Comparison of ENCODE assay signal across 28 cellular contexts in genomic region chr16:17144431-17144830, GRCh38.
"Had no signal": no experiment of that assay in that cellular context is flagged by ENCODE, and none has a peak within 500 bp of the region (broad histone marks: within the 10 kb centered on the region; RNA-seq: fewer than 3 reads in every experiment).

No MANE protein-coding gene starts in this region.

- ATAC-seq: naive thymus-derived CD8-positive, alpha-beta T cell; natural killer cell treated with Interleukin-12 subunit alpha and Interleukin-12 subunit beta and Interleukin-15 and Interleukin-18, amount 100 ng/mL, for 72 hours; psoas muscle; right cardiac atrium; right lobe of liver; stimulated activated naive B cell treated with anti-CD40 and anti-IgM and Interleukin-4, amounts not matched to agents 10 μg/mL and 1 μg/mL and 100 μg/mL, for 72 hours; upper lobe of right lung had no signal

- H3K27me3 ChIP-seq: neural progenitor cell, ovary, right lobe of liver, sigmoid colon, stomach, thyroid gland, tibial nerve, upper lobe of right lung, uterus had no signal

- H3K9ac ChIP-seq: neural progenitor cell, parathyroid adenoma had no signal

- DNase-seq: naive thymus-derived CD8-positive, alpha-beta T cell; occipital lobe; ovary; posterior cingulate gyrus; psoas muscle; right cardiac atrium; right lobe of liver; sigmoid colon; small intestine; stimulated activated CD4-positive, alpha-beta T cell treated with anti-CD3 and anti-CD28 coated beads, Interleukin-15, amount 100 ng/mL, for 24 hours; stimulated activated CD4-positive, alpha-beta T cell treated with anti-CD3 and anti-CD28 coated beads, Interleukin-2, amount 100 ng/mL, for 24 hours; stimulated activated CD4-positive, alpha-beta T cell treated with anti-CD3 and anti-CD28 coated beads, Interleukin-2, amount 100 ng/mL, for 48 hours; stimulated activated CD4-positive, alpha-beta T cell treated with anti-CD3 and anti-CD28 coated beads, Interleukin-4, amount 100 ng/mL, for 24 hours; stimulated activated naive B cell treated with anti-CD40 and anti-IgM and Interleukin-4, amounts not matched to agents 10 μg/mL and 1 μg/mL and 100 μg/mL, for 72 hours; stimulated activated naive CD4-positive, alpha-beta T cell treated with Interleukin-2 at 50 U/mL for 16 hours; stomach; thyroid gland; trophoblast cell; upper lobe of right lung; uterus had no signal

- H3K4me2 ChIP-seq: neural progenitor cell had no signal

- H3K4me1 Mint-ChIP-seq: neural progenitor cell; stimulated activated effector memory CD8-positive, alpha-beta T cell treated with anti-CD3 and anti-CD28 coated beads, Interleukin-12 subunit alpha, Interleukin-12 subunit beta, amount 100 ng/mL, for 72 hours had no signal

- H3K4me1 ChIP-seq: neural progenitor cell, parathyroid adenoma, psoas muscle, right lobe of liver, sigmoid colon, stomach, thyroid gland, tibial nerve, upper lobe of right lung, uterus had no signal

- H3K36me3 Mint-ChIP-seq: natural killer cell treated with Interleukin-12 subunit alpha and Interleukin-12 subunit beta and Interleukin-15 and Interleukin-18, amount 100 ng/mL, for 72 hours had no signal

- H3K4me3 ChIP-seq: neural progenitor cell, ovary, psoas muscle, right lobe of liver, sigmoid colon, stomach, thoracic aorta, thyroid gland, tibial nerve, upper lobe of right lung, uterus had no signal

- H3K36me3 ChIP-seq: neural progenitor cell, ovary, right lobe of liver, thoracic aorta, thyroid gland, upper lobe of right lung, uterus had no signal

- H3K27me3 Mint-ChIP-seq: naive thymus-derived CD8-positive, alpha-beta T cell; natural killer cell treated with Interleukin-12 subunit alpha and Interleukin-12 subunit beta and Interleukin-15 and Interleukin-18, amount 100 ng/mL, for 72 hours; progenitor cell of endocrine pancreas; stimulated activated naive B cell treated with anti-CD40 and anti-IgM and Interleukin-4, amounts not matched to agents 10 μg/mL and 1 μg/mL and 100 μg/mL, for 72 hours; stimulated activated naive CD8-positive, alpha-beta T cell treated with anti-CD3 and anti-CD28 coated beads, Interleukin-15, Interleukin-2, amounts not matched to agents 100 ng/mL and 50 ng/mL, for 24 hours had no signal

- H3K27ac Mint-ChIP-seq: naive thymus-derived CD8-positive, alpha-beta T cell; natural killer cell treated with Interleukin-12 subunit alpha and Interleukin-12 subunit beta and Interleukin-15 and Interleukin-18, amount 100 ng/mL, for 72 hours; neural progenitor cell; progenitor cell of endocrine pancreas; stimulated activated effector memory CD8-positive, alpha-beta T cell treated with anti-CD3 and anti-CD28 coated beads, Interleukin-12 subunit alpha, Interleukin-12 subunit beta, amount 100 ng/mL, for 72 hours; stimulated activated naive B cell treated with anti-CD40 and anti-IgM and Interleukin-4, amounts not matched to agents 10 μg/mL and 1 μg/mL and 100 μg/mL, for 72 hours; stimulated activated naive CD8-positive, alpha-beta T cell treated with anti-CD3 and anti-CD28 coated beads, Interleukin-15, Interleukin-2, amounts not matched to agents 100 ng/mL and 50 ng/mL, for 24 hours had no signal

- H3K9me3 ChIP-seq: ovary, psoas muscle, right lobe of liver, sigmoid colon, stomach, thoracic aorta, thyroid gland, tibial nerve, upper lobe of right lung, uterus had no signal

- H3K9me3 Mint-ChIP-seq: natural killer cell treated with Interleukin-12 subunit alpha and Interleukin-12 subunit beta and Interleukin-15 and Interleukin-18, amount 100 ng/mL, for 72 hours; neural progenitor cell; stimulated activated effector memory CD8-positive, alpha-beta T cell treated with anti-CD3 and anti-CD28 coated beads, Interleukin-12 subunit alpha, Interleukin-12 subunit beta, amount 100 ng/mL, for 72 hours; stimulated activated naive B cell treated with anti-CD40 and anti-IgM and Interleukin-4, amounts not matched to agents 10 μg/mL and 1 μg/mL and 100 μg/mL, for 72 hours; stimulated activated naive CD8-positive, alpha-beta T cell treated with anti-CD3 and anti-CD28 coated beads, Interleukin-15, Interleukin-2, amounts not matched to agents 100 ng/mL and 50 ng/mL, for 24 hours had no signal

- H3K27ac ChIP-seq: neural progenitor cell, ovary, parathyroid adenoma, psoas muscle, right lobe of liver, sigmoid colon, stomach, thoracic aorta, thyroid gland, tibial nerve, upper lobe of right lung, uterus had no signal

- H3K4me3 Mint-ChIP-seq: naive thymus-derived CD8-positive, alpha-beta T cell; natural killer cell treated with Interleukin-12 subunit alpha and Interleukin-12 subunit beta and Interleukin-15 and Interleukin-18, amount 100 ng/mL, for 72 hours; neural progenitor cell; stimulated activated effector memory CD8-positive, alpha-beta T cell treated with anti-CD3 and anti-CD28 coated beads, Interleukin-12 subunit alpha, Interleukin-12 subunit beta, amount 100 ng/mL, for 72 hours; stimulated activated naive B cell treated with anti-CD40 and anti-IgM and Interleukin-4, amounts not matched to agents 10 μg/mL and 1 μg/mL and 100 μg/mL, for 72 hours; stimulated activated naive CD8-positive, alpha-beta T cell treated with anti-CD3 and anti-CD28 coated beads, Interleukin-15, Interleukin-2, amounts not matched to agents 100 ng/mL and 50 ng/mL, for 24 hours had no signal

- H2AFZ ChIP-seq: neural progenitor cell, parathyroid adenoma had no signal

- H3K79me2 ChIP-seq: parathyroid adenoma had no signal
